16 cellular contexts compared by ENCODE assay signal in genomic region chr7:77544523-77544922, GRCh38. TPM values are rescaled to one million over a fixed set of nuclear protein-coding genes. Genes with fewer than 3 reads are reported as not detected.
DNase-seq lines count a peak whose midpoint lies in the region; ATAC-seq and TF ChIP-seq lines count a peak whose summit lies in the region.
"Had no signal": no experiment of that assay in that cellular context is flagged by ENCODE, and none has a peak within 500 bp of the region (broad histone marks: within the 10 kb centered on the region; RNA-seq: fewer than 3 reads in every experiment).

No MANE protein-coding gene starts in this region.

- H3K4me1 ChIP-seq in hepatocyte (ENCODE audit: insufficient read depth), result peaks cover 27% of the 10 kb centered on the region

- peaks cover 100% of the 10 kb centered on the region for H3K79me2 ChIP-seq in hepatocyte

- H3K27ac Mint-ChIP-seq in osteocyte (ENCODE audit: unreplicated experiment), result peak overlapping the region; percentile 71

- WGBS in hepatocyte (ENCODE audit: low lambda C conversion rate, missing lambda C conversion rate), result 37% methylated on average over 2 of the region's 2 CpGs

- no peak for DNase-seq in GM12865 (ENCODE audit: low read depth)
- DNase-seq in hepatocyte (ENCODE audit: low spot score), result no peak
- no peak for DNase-seq in osteocyte (ENCODE audit: extremely low spot score, unreplicated experiment)
- no peak for DNase-seq in kidney tubule cell (ENCODE audit: low spot score)
- no peak for DNase-seq in NK-92 (lab: John Stamatoyannopoulos, UW; ENCODE audit: unreplicated experiment)
- DNase-seq: C1 segment of cervical spinal cord, DMS79 treated with DMSO at 0.1 percent for 48 hours, Karpas-422, MM.1S, NCI-H1105, NCI-H187 treated with DMSO at 0.1 percent for 48 hours, NCI-H526 treated with DMSO at 0.1 percent for 48 hours, PC-3 had no signal

- H3K36me3 ChIP-seq in hepatocyte (replicated peaks; ENCODE audit: insufficient read depth, low read depth), result no peaks in the 10 kb centered on the region

- H3K9me2 ChIP-seq in hepatocyte (replicated peaks; ENCODE audit: insufficient read depth), result no peaks in the 10 kb centered on the region

- no peak overlapping the region for H3K27ac ChIP-seq in hepatocyte
- H3K27ac ChIP-seq: RWPE1 had no signal

- TF ChIP-seq CTCF in GM12865 (IDR thresholded peaks at IDR 0.05; ENCODE audit: insufficient read depth, low read depth, low read length, missing control alignments), result no peak
- no peak for TF ChIP-seq CTCF in WI38 (IDR thresholded peaks at IDR 0.05; ENCODE audit: low read depth, low read length)
- TF ChIP-seq CTCF in hepatocyte (IDR thresholded peaks at IDR 0.05; ENCODE audit: poor library complexity), result no peak
- TF ChIP-seq CTCF in osteocyte (IDR thresholded peaks at IDR 0.05), result no peak

- H4K20me1 ChIP-seq in hepatocyte (ENCODE audit: insufficient read depth, poor library complexity, severe bottlenecking), result peaks cover 99% of the 10 kb centered on the region

- no peaks in the 10 kb centered on the region for H3K27me3 ChIP-seq in hepatocyte

- no peak overlapping the region for H2AFZ ChIP-seq in hepatocyte

- H3K4me3 Mint-ChIP-seq in osteocyte (ENCODE audit: unreplicated experiment), result no peak overlapping the region

- ATAC-seq in GM21381 (IDR thresholded peaks at IDR 0.05; ENCODE audit: unreplicated experiment), result no peak
- ATAC-seq: PC-3 had no signal

- H3K4me3 ChIP-seq in GM12865 (ENCODE audit: low read depth, low read length) (peak overlapping the region; percentile 7; the same call in 1 of the 2 replicates), WI38 (ENCODE audit: low read depth, low read length) (peak overlapping the region; percentile 22; the same call in 1 of the 2 replicates), hepatocyte (no peak overlapping the region)

- H3K36me3 Mint-ChIP-seq in osteocyte (ENCODE audit: unreplicated experiment), result peaks cover 4% of the 10 kb centered on the region

- H3K4me2 ChIP-seq in hepatocyte, result peak overlapping the region; percentile 23

- no peaks in the 10 kb centered on the region for H3K9me3 Mint-ChIP-seq in osteocyte (ENCODE audit: unreplicated experiment)

- peaks cover 72% of the 10 kb centered on the region for H3K4me1 Mint-ChIP-seq in osteocyte (ENCODE audit: unreplicated experiment)

- no peaks in the 10 kb centered on the region for H3K27me3 Mint-ChIP-seq in osteocyte (ENCODE audit: unreplicated experiment)

- no peaks in the 10 kb centered on the region for H3K9me3 ChIP-seq in hepatocyte (ENCODE audit: low read depth)

RNA-seq across cellular contexts. Expression of gene PTPN12, which starts 7.4 kb away (rescaled TPM):
- 50.5 and 55.1 TPM in 2 replicates for total RNA-seq in hepatocyte
- 16.4 and 24.2 TPM in 2 replicates for polyA plus RNA-seq in hepatocyte
- total RNA-seq in osteocyte, result 79.7 and 85.4 TPM in 2 replicates
